ENCODE assay signal across 1 cellular context in the genomic region with DNA sequence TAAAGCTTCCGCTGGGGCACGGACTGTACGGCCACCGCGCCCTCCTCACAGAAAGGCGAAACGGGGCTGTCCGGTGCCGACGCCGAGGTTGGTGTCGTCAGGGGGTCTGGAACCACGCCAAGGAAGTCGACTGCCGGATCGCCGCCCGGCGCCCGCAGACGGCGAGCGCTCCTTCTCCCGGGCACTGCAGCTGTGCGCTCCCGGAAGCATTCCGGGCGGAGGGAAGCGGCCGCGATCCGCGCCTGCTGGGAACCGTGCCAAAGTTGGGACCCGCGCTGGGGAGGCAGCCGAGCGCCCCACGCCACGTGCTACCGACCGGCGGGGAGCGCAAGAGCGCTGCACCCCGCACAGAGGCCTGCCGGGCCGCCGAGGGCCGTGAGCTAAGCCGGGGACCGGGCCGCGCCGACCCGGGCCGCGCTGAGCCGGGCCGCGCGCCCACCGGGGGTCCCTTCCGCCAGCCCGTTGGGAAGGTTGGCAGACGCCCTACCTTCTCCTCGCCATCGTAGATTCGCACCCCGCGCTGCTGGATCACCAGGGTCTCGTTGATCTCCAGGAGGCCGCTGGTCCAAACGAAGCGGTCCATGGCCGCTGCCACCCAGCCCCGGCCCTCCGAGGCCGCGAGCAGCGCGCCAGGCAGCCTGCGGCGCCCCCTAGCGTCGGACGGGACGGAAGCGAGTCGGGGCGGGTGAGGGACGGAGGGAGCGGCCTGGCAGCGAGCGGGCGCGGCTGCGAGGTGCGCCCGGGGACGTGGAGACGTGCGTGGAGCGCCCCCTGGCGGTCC.
A peak's percentile ranks its signal among the peaks of the same experiment; 100 is the strongest.
TF ChIP-seq lines count a peak whose summit lies in the region.

Gene VPS36 (minus strand): TSS at position 623 of the 781 bp plus-strand sequence. CDS start 40 bp downstream, at position 583.

TF ChIP-seq in K562, 482 proteins besides CTCF, POLR2A, EP300 and RAD21 (continued from another document and continues in another):
- no peak for TF ChIP-seq ZNF785 (CRISPR knock-in tag; IDR thresholded peaks at IDR 0.05)
- peak; percentile 93 for TF ChIP-seq STAG1 (CRISPR knock-in tag; IDR thresholded peaks at IDR 0.05; ENCODE audit: borderline replicate concordance)
- TF ChIP-seq, protein P1, sequence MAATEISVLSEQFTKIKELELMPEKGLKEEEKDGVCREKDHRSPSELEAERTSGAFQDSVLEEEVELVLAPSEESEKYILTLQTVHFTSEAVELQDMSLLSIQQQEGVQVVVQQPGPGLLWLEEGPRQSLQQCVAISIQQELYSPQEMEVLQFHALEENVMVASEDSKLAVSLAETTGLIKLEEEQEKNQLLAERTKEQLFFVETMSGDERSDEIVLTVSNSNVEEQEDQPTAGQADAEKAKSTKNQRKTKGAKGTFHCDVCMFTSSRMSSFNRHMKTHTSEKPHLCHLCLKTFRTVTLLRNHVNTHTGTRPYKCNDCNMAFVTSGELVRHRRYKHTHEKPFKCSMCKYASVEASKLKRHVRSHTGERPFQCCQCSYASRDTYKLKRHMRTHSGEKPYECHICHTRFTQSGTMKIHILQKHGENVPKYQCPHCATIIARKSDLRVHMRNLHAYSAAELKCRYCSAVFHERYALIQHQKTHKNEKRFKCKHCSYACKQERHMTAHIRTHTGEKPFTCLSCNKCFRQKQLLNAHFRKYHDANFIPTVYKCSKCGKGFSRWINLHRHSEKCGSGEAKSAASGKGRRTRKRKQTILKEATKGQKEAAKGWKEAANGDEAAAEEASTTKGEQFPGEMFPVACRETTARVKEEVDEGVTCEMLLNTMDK (IDR thresholded peaks at IDR 0.05; ENCODE audit: borderline replicate concordance, insufficient read depth, low read depth, low read length, poor library complexity, severe bottlenecking): peak; percentile 94
- no peak for TF ChIP-seq KLF6 (CRISPR knock-in tag; IDR thresholded peaks at IDR 0.05; ENCODE audit: borderline replicate concordance)
- no peak for TF ChIP-seq ZNF282 (CRISPR knock-in tag; IDR thresholded peaks at IDR 0.05)
- TF ChIP-seq NR2C2 (CRISPR knock-in tag; IDR thresholded peaks at IDR 0.05): no peak
- TF ChIP-seq NR2C2 (tag; IDR thresholded peaks at IDR 0.05): peak; percentile 82
- peak; percentile 63; the same call in 1 of the 2 replicates for TF ChIP-seq PML (IDR thresholded peaks at IDR 0.05; ENCODE audit: low read length)
- no peak for TF ChIP-seq ID3 (CRISPR knock-in tag; IDR thresholded peaks at IDR 0.05)
- peak; percentile 72; the same call in 1 of the 2 replicates for TF ChIP-seq ID3 (tag; IDR thresholded peaks at IDR 0.05)
- peak; percentile 96 for TF ChIP-seq ZFX (CRISPR knock-in tag; IDR thresholded peaks at IDR 0.05)
- peak in 1 of 2 experiments; percentile 81; a peak in 2 of 4 replicates for TF ChIP-seq RCOR1 (IDR thresholded peaks at IDR 0.05; ENCODE audit: borderline replicate concordance in 1 of 2, low read depth in 2 of 2, low read length in 2 of 2)
- TF ChIP-seq PCBP2 (IDR thresholded peaks at IDR 0.05; ENCODE audit: low read depth, low read length, poor library complexity, severe bottlenecking): no peak
- no peak for TF ChIP-seq RREB1 (CRISPR knock-in tag; IDR thresholded peaks at IDR 0.05)
- TF ChIP-seq SMC3 (conservative IDR thresholded peaks at IDR 0.05; ENCODE audit: insufficient read depth, low read depth, low read length): peak; percentile 65
- no peak for TF ChIP-seq PHTF2 (CRISPR knock-in tag; IDR thresholded peaks at IDR 0.05)
- TF ChIP-seq NONO (IDR thresholded peaks at IDR 0.05; ENCODE audit: low read depth in 2 of 2, low read length in 1 of 2): peak; percentile 42 to 48; a peak in 1 of 4 replicates
- TF ChIP-seq FOS (IDR thresholded peaks at IDR 0.05; ENCODE audit: extremely low read depth, insufficient read length): no peak
- 0 out of 2 replicates have a peak, but pooled peaks have one; percentile 36 for TF ChIP-seq HDAC8 (tag; IDR thresholded peaks at IDR 0.05)
- TF ChIP-seq NCOA6 (IDR thresholded peaks at IDR 0.05): no peak
- TF ChIP-seq GTF2E2 (tag; IDR thresholded peaks at IDR 0.05): no peak
- TF ChIP-seq SAFB2 (IDR thresholded peaks at IDR 0.05; ENCODE audit: borderline replicate concordance, low read depth, low read length, severe bottlenecking): no peak
- TF ChIP-seq KAT2B (IDR thresholded peaks at IDR 0.05; ENCODE audit: low read depth, low read length): no peak
- TF ChIP-seq CCNT2 (IDR thresholded peaks at IDR 0.05; ENCODE audit: borderline replicate concordance, extremely low read depth, insufficient read length, low read depth, low read length): peak; percentile 73
- TF ChIP-seq ZNF41 (CRISPR knock-in tag; conservative IDR thresholded peaks at IDR 0.05): no peak
- TF ChIP-seq MYC (IDR thresholded peaks at IDR 0.05; ENCODE audit: low read depth, low read length): peak; percentile 75
- TF ChIP-seq MYC (CRISPR knock-in tag; IDR thresholded peaks at IDR 0.05; ENCODE audit: borderline replicate concordance, low read depth): no peak
- TF ChIP-seq SREBF2 (CRISPR knock-in tag; IDR thresholded peaks at IDR 0.05): no peak
- TF ChIP-seq, protein P2, sequence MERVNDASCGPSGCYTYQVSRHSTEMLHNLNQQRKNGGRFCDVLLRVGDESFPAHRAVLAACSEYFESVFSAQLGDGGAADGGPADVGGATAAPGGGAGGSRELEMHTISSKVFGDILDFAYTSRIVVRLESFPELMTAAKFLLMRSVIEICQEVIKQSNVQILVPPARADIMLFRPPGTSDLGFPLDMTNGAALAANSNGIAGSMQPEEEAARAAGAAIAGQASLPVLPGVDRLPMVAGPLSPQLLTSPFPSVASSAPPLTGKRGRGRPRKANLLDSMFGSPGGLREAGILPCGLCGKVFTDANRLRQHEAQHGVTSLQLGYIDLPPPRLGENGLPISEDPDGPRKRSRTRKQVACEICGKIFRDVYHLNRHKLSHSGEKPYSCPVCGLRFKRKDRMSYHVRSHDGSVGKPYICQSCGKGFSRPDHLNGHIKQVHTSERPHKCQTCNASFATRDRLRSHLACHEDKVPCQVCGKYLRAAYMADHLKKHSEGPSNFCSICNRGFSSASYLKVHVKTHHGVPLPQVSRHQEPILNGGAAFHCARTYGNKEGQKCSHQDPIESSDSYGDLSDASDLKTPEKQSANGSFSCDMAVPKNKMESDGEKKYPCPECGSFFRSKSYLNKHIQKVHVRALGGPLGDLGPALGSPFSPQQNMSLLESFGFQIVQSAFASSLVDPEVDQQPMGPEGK (CRISPR knock-in tag; IDR thresholded peaks at IDR 0.05; ENCODE audit: borderline replicate concordance): no peak
- TF ChIP-seq TSC22D4 (tag; IDR thresholded peaks at IDR 0.05): no peak
- no peak for TF ChIP-seq MTA1 (IDR thresholded peaks at IDR 0.05; ENCODE audit: borderline replicate concordance)
- TF ChIP-seq, protein P3, sequence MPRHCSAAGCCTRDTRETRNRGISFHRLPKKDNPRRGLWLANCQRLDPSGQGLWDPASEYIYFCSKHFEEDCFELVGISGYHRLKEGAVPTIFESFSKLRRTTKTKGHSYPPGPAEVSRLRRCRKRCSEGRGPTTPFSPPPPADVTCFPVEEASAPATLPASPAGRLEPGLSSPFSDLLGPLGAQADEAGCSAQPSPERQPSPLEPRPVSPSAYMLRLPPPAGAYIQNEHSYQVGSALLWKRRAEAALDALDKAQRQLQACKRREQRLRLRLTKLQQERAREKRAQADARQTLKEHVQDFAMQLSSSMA (CRISPR knock-in tag; IDR thresholded peaks at IDR 0.05): no peak
- no peak for TF ChIP-seq IRF9 (tag; IDR thresholded peaks at IDR 0.05)
- TF ChIP-seq AFF4 (CRISPR knock-in tag; IDR thresholded peaks at IDR 0.05): no peak; the same call in 1 of the 2 replicates
- no peak for TF ChIP-seq CBX5 (IDR thresholded peaks at IDR 0.05; ENCODE audit: borderline replicate concordance, low read depth)
- no peak for TF ChIP-seq KDM1A (IDR thresholded peaks at IDR 0.05)
- no peak for TF ChIP-seq KLF13 (tag; IDR thresholded peaks at IDR 0.05; ENCODE audit: borderline replicate concordance, low read depth)
- TF ChIP-seq ZNF165 (CRISPR knock-in tag; IDR thresholded peaks at IDR 0.05; ENCODE audit: borderline replicate concordance): no peak
- TF ChIP-seq SIRT6 (IDR thresholded peaks at IDR 0.05; ENCODE audit: low read depth, low read length): no peak
- TF ChIP-seq ZNF253 (CRISPR knock-in tag; conservative IDR thresholded peaks at IDR 0.05): no peak
- no peak; a peak in 1 of 4 replicates for TF ChIP-seq SIN3A (IDR thresholded peaks at IDR 0.05; ENCODE audit: borderline replicate concordance in 2 of 2, control insufficient read depth in 1 of 2, low read depth in 2 of 2, low read length in 2 of 2)
- no peak for TF ChIP-seq ELF2 (CRISPR knock-in tag; IDR thresholded peaks at IDR 0.05)
- no peak for TF ChIP-seq LCOR (CRISPR knock-in tag; IDR thresholded peaks at IDR 0.05)
- no peak for TF ChIP-seq SRF (CRISPR knock-in tag; IDR thresholded peaks at IDR 0.05)
- peak; percentile 77 for TF ChIP-seq ELF1 (tag; IDR thresholded peaks at IDR 0.05)
- 0 out of 4 replicates have a peak, but pooled peaks of 1 of the 2 experiments have one; percentile 36 for TF ChIP-seq KDM4B (IDR thresholded peaks at IDR 0.05; ENCODE audit: borderline replicate concordance in 2 of 2, low read depth in 1 of 2)
- TF ChIP-seq RBM14 (IDR thresholded peaks at IDR 0.05; ENCODE audit: borderline replicate concordance, insufficient read depth, low read depth, low read length): no peak
